In genomic region chr1:71582673-71583072, GRCh38 we compare ENCODE assay signal across 20 cellular contexts.
"Had no signal": no experiment of that assay in that cellular context is flagged by ENCODE, and none has a peak within 500 bp of the region (broad histone marks: within the 10 kb centered on the region; RNA-seq: fewer than 3 reads in every experiment).

No MANE protein-coding gene starts in this region.

- H3K4me3 ChIP-seq: PC-9, Peyer's patch, SJSA1 had no signal

- H2AFZ ChIP-seq: PC-9 had no signal

- DNase-seq: KBM-7, NCI-H1092, NCI-H1105 treated with DMSO at 0.1 percent for 48 hours, NCI-H1417 treated with DMSO at 0.1 percent for 48 hours, NCI-H146, NCI-H1694 treated with DMSO at 0.1 percent for 48 hours, NCI-H1930, NCI-H2081, NCI-H2107, NCI-H226, NCI-H446, NCI-H510A, NCI-H524 treated with DMSO at 0.1 percent for 48 hours, NCI-H774, OCI-M1, PC-9, Peyer's patch, SIG-M5 had no signal

- H3K9me3 ChIP-seq: Peyer's patch, SJSA1 had no signal

- H3K27ac ChIP-seq: HL-60, PC-9, Peyer's patch, SJSA1 had no signal

- H3K4me2 ChIP-seq: PC-9 had no signal

- H3K4me1 ChIP-seq: Peyer's patch, SJSA1 had no signal

- H3K36me3 ChIP-seq: Peyer's patch, SJSA1 had no signal

- H3K27me3 ChIP-seq: Peyer's patch, SJSA1 had no signal
